ENCODE assay signal across 13 cellular contexts in the genomic region with DNA sequence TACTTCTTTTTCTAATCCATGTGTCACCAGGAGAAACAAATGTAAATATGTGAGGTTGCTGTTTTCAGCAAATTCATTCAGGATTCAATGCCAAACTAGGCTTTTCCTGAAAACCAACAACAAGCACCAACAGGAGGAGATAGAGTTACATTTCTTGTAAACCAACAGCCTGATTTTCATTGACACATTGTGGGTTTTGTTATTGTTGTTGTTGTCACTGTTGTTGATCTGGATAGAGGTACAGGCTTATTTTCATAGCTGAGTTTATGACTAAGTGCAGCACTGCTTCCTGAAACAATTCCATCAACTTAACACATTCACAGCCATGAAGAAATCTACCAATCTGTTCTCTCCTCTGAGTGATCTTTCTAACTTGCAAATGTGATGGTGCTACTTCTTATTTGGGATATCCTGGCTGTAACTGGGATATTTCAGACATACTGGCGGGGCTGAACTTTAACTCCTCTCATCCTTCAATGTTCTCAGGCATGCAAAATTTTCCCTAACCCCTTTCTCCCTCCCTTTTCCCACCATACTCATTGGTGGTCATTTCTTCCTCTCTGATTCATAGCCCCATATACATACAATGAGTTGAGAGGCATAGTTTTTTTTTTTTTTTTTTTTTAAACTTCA.
DNase-seq lines count a peak whose midpoint lies in the region; ATAC-seq, FAIRE-seq and TF ChIP-seq lines count a peak whose summit lies in the region.
"Had no signal": no experiment of that assay in that cellular context is flagged by ENCODE, and none has a peak within 500 bp of the region (broad histone marks: within the 10 kb centered on the region; RNA-seq: fewer than 3 reads in every experiment).

No MANE protein-coding gene starts in this region.

- no peaks in the 10 kb centered on the region for H3K27me3 ChIP-seq in prostate gland (replicated peaks; ENCODE audit: insufficient read depth)

- no peak overlapping the region for H3K4me3 ChIP-seq in prostate gland

- DNase-seq in Daoy (ENCODE audit: low read depth) (peak; percentile 70), RPMI7951 (ENCODE audit: low read depth) (peak; percentile 33), fibroblast of peridontal ligament (ENCODE audit: extremely low read depth) (peak; percentile 36), prostate gland (ENCODE audit: low spot score) (no peak), frontal cortex (ENCODE audit: low spot score in 2 of 2) (no peak), germinal center (ENCODE audit: low spot score) (no peak)
- DNase-seq: activated T-cell treated with anti-CD3 and anti-CD28 coated beads for 4 hours; DMS 273 treated with DMSO at 0.1 percent for 48 hours; hippocampal formation; NCI-H2107; stimulated activated naive CD4-positive, alpha-beta T cell had no signal

- H3K36me3 ChIP-seq in prostate gland: no peaks in the 10 kb centered on the region

- intact Hi-C loops in prostate gland (cut with DNase I): loop anchor here (5.0 kb wide), 3 partner anchors 150 to 210 kb away; a partner anchor contains a TSS

- no peak for FAIRE-seq in frontal cortex (lab: Jason Lieb, UNC)

- H3K9me3 ChIP-seq in prostate gland: no peaks in the 10 kb centered on the region

- no peak for TF ChIP-seq CTCF in prostate gland (IDR thresholded peaks at IDR 0.05)

- peak overlapping the region; percentile 8 to 33 for H3K27ac ChIP-seq in prostate gland

- 71% methylated on average over 1 of the region's 1 CpG for WGBS in prostate gland

- no peaks in the 10 kb centered on the region for H3K4me1 ChIP-seq in prostate gland (replicated peaks)

- no peak for TF ChIP-seq POLR2A in prostate gland (IDR thresholded peaks at IDR 0.05)

- no peak for ATAC-seq in HG02981 (IDR thresholded peaks at IDR 0.05; ENCODE audit: unreplicated experiment)
- no peak for ATAC-seq in HG02588 (IDR thresholded peaks at IDR 0.05; ENCODE audit: unreplicated experiment)

Comparison
In these comparisons a context has a peak if more than half of its experiments do, and no peak if none do; other contexts are left out.
1. DNase-seq: peak in Daoy (single experiment), RPMI7951 (single experiment) and fibroblast of peridontal ligament (single experiment); none in prostate gland (single experiment), frontal cortex (0 of 2) and germinal center (single experiment).